Comparison of ENCODE assay signal across 1 cellular context in the genomic region with DNA sequence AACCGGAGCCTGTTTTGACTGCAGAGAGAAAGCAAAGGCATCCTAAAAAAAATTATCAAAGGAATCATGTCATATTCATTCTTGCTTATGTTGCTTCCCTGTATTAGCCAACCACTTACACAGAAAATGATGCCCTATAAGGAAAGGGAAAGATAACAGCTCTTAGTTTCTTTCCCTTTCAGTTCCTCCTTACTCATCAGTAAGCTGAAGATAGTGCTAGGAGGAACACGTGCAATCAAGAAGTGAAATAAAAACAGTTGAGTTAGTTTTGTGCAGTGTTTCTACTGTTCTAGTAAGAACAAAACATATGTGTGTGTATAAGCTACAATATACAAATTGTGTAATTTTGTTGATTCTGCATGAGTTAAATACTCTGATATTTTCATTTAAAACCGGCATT.
TF ChIP-seq lines count a peak whose summit lies in the region.

No MANE protein-coding gene starts in this region.

TF ChIP-seq in K562, 482 proteins besides CTCF, POLR2A, EP300 and RAD21 (continued from another document):
- TF ChIP-seq, protein P1, sequence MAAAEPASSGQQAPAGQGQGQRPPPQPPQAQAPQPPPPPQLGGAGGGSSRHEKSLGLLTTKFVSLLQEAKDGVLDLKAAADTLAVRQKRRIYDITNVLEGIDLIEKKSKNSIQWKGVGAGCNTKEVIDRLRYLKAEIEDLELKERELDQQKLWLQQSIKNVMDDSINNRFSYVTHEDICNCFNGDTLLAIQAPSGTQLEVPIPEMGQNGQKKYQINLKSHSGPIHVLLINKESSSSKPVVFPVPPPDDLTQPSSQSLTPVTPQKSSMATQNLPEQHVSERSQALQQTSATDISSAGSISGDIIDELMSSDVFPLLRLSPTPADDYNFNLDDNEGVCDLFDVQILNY (CRISPR knock-in tag; IDR thresholded peaks at IDR 0.05), result no peak
- TF ChIP-seq CBX8 (IDR thresholded peaks at IDR 0.05; ENCODE audit: borderline replicate concordance, extremely low read depth, low read depth, low read length, poor library complexity, severe bottlenecking), result no peak
- TF ChIP-seq, protein P2, sequence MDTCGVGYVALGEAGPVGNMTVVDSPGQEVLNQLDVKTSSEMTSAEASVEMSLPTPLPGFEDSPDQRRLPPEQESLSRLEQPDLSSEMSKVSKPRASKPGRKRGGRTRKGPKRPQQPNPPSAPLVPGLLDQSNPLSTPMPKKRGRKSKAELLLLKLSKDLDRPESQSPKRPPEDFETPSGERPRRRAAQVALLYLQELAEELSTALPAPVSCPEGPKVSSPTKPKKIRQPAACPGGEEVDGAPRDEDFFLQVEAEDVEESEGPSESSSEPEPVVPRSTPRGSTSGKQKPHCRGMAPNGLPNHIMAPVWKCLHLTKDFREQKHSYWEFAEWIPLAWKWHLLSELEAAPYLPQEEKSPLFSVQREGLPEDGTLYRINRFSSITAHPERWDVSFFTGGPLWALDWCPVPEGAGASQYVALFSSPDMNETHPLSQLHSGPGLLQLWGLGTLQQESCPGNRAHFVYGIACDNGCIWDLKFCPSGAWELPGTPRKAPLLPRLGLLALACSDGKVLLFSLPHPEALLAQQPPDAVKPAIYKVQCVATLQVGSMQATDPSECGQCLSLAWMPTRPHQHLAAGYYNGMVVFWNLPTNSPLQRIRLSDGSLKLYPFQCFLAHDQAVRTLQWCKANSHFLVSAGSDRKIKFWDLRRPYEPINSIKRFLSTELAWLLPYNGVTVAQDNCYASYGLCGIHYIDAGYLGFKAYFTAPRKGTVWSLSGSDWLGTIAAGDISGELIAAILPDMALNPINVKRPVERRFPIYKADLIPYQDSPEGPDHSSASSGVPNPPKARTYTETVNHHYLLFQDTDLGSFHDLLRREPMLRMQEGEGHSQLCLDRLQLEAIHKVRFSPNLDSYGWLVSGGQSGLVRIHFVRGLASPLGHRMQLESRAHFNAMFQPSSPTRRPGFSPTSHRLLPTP (IDR thresholded peaks at IDR 0.05; ENCODE audit: borderline replicate concordance, extremely low read depth, insufficient read length), result no peak
- no peak for TF ChIP-seq ZNF77 (CRISPR knock-in tag; IDR thresholded peaks at IDR 0.05)
- no peak for TF ChIP-seq MEIS2 (IDR thresholded peaks at IDR 0.05; ENCODE audit: partially characterized antibody)
- no peak for TF ChIP-seq MEF2D (tag; conservative IDR thresholded peaks at IDR 0.05; ENCODE audit: low read depth)
- TF ChIP-seq ZNF263 (CRISPR knock-in tag; IDR thresholded peaks at IDR 0.05; ENCODE audit: borderline replicate concordance), result no peak
